In genomic region chr1:184882649-184883303, GRCh38 we compare ENCODE assay signal across 13 cellular contexts.
DNase-seq lines count a peak whose midpoint lies in the region; ATAC-seq and TF ChIP-seq lines count a peak whose summit lies in the region.
"Had no signal": no experiment of that assay in that cellular context is flagged by ENCODE, and none has a peak within 500 bp of the region (broad histone marks: within the 10 kb centered on the region; RNA-seq: fewer than 3 reads in every experiment).

No MANE protein-coding gene starts in this region.

- H4K20me1 ChIP-seq in GM23338 (replicated peaks; ENCODE audit: insufficient read depth) = peaks cover 9% of the 10 kb centered on the region; the same call in 1 of the 2 replicates
- H4K20me1 ChIP-seq in MM.1S (ENCODE audit: insufficient read depth, low read length) = no peaks in the 10 kb centered on the region

- POLR2A ChIA-PET in CD8-positive, alpha-beta T cell (lab: Charles Lee) = no interaction called here

- H3K79me2 ChIP-seq in GM23338 (replicated peaks; ENCODE audit: insufficient read depth) (no peaks in the 10 kb centered on the region), MM.1S (ENCODE audit: low read length) (no peaks in the 10 kb centered on the region)

- H3K4me3 ChIP-seq in CD8-positive, alpha-beta T cell (ENCODE audit: low read depth, low read length) = no peak overlapping the region
- no peak overlapping the region for H3K4me3 ChIP-seq in GM23338
- peak overlapping the region in 1 of 2 donors; percentile 7 for H3K4me3 ChIP-seq in ascending aorta
- no peak overlapping the region for H3K4me3 ChIP-seq in mucosa of descending colon
- H3K4me3 ChIP-seq in MM.1S (ENCODE audit: low read length) = no peak overlapping the region

- no peaks in the 10 kb centered on the region for H3K4me1 ChIP-seq in CD8-positive, alpha-beta T cell (ENCODE audit: insufficient read depth, low read length)
- H3K4me1 ChIP-seq in GM23338 (ENCODE audit: insufficient read depth) (peaks cover 25% of the 10 kb centered on the region), ascending aorta (peaks cover 8 to 75% of the 10 kb centered on the region in 2 donors), mucosa of descending colon (ENCODE audit: low read depth) (no peaks in the 10 kb centered on the region), MM.1S (ENCODE audit: low read length) (no peaks in the 10 kb centered on the region)

- H3K27me3 Mint-ChIP-seq in CD8-positive, alpha-beta T cell (ENCODE audit: low read depth) = no peaks in the 10 kb centered on the region
- H3K27me3 Mint-ChIP-seq in GM23338 (ENCODE audit: insufficient read depth, low read depth, poor library complexity) = peaks cover 31% of the 10 kb centered on the region

- H3K27ac ChIP-seq in CD8-positive, alpha-beta T cell (ENCODE audit: low read depth, low read length) = no peak overlapping the region
- no peak overlapping the region for H3K27ac ChIP-seq in GM23338 (ENCODE audit: low read depth)
- H3K27ac ChIP-seq in ascending aorta = peak overlapping the region; percentile 86 to 93
- H3K27ac ChIP-seq in MM.1S (ENCODE audit: low read length) = no peak overlapping the region

- no peak overlapping the region for H3K9ac ChIP-seq in MM.1S (ENCODE audit: low read length)

- ATAC-seq in CD8-positive, alpha-beta T cell = peak; percentile 23
- ATAC-seq in GM23338 = peak; percentile 50
- ATAC-seq in mucosa of descending colon = peak; percentile 29
- ATAC-seq in GM18519 (IDR thresholded peaks at IDR 0.05; ENCODE audit: low FRiP score, unreplicated experiment) = no peak

- H3K9me2 ChIP-seq in GM23338 (ENCODE audit: insufficient read depth) (no peaks in the 10 kb centered on the region), MM.1S (replicated peaks; ENCODE audit: insufficient read depth, low read length) (no peaks in the 10 kb centered on the region)

- no peak for TF ChIP-seq CTCF in CD8-positive, alpha-beta T cell (IDR thresholded peaks at IDR 0.05)
- no peak for TF ChIP-seq CTCF in GM23338 (conservative IDR thresholded peaks at IDR 0.05; ENCODE audit: low read depth in 2 of 2)
- TF ChIP-seq CTCF in ascending aorta (IDR thresholded peaks at IDR 0.05) = no peak
- TF ChIP-seq CTCF in mucosa of descending colon (IDR thresholded peaks at IDR 0.05) = no peak
- TF ChIP-seq CTCF in MM.1S (IDR thresholded peaks at IDR 0.05; ENCODE audit: low read length) = no peak

- no peaks in the 10 kb centered on the region for H3K36me3 ChIP-seq in CD8-positive, alpha-beta T cell (ENCODE audit: insufficient read depth, low read length)
- H3K36me3 ChIP-seq in GM23338 (ENCODE audit: insufficient read depth) = no peaks in the 10 kb centered on the region
- peaks cover 0 to 14% of the 10 kb centered on the region in 2 donors for H3K36me3 ChIP-seq in ascending aorta
- no peaks in the 10 kb centered on the region for H3K36me3 ChIP-seq in mucosa of descending colon (ENCODE audit: low read depth)
- no peaks in the 10 kb centered on the region for H3K36me3 ChIP-seq in MM.1S (replicated peaks; ENCODE audit: insufficient read depth, low read length)

- no peaks in the 10 kb centered on the region for H3K27me3 ChIP-seq in CD8-positive, alpha-beta T cell (ENCODE audit: insufficient read depth, low read length)
- peaks cover 46% of the 10 kb centered on the region for H3K27me3 ChIP-seq in GM23338 (ENCODE audit: insufficient read depth)
- H3K27me3 ChIP-seq in ascending aorta = no peaks in the 10 kb centered on the region
- H3K27me3 ChIP-seq in MM.1S (replicated peaks; ENCODE audit: insufficient read depth, low read length) = no peaks in the 10 kb centered on the region

- intact Hi-C loops in CD8-positive, alpha-beta T cell (cut with DNase I, micrococcal nuclease) = no loop called here
- intact Hi-C loops in ascending aorta (cut with DNase I) (loop anchor here (2.0 kb wide), 2 partner anchors 54 to 90 kb away; no protein-coding TSS in a partner anchor), mucosa of descending colon (cut with DNase I, micrococcal nuclease) (loop anchor here in 1 of 2 donors (10.0 kb wide), 1 partner anchor 92 kb away; the partner anchor contains the start of gene NIBAN1)

- H3K9me3 Mint-ChIP-seq in CD8-positive, alpha-beta T cell = no peaks in the 10 kb centered on the region
- no peaks in the 10 kb centered on the region for H3K9me3 Mint-ChIP-seq in GM23338

- H3K4me3 Mint-ChIP-seq in CD8-positive, alpha-beta T cell = no peak overlapping the region
- H3K4me3 Mint-ChIP-seq in GM23338 = no peak overlapping the region

- H2AFZ ChIP-seq in GM23338 (no peak overlapping the region), MM.1S (ENCODE audit: low read length) (no peak overlapping the region)

- H3K36me3 Mint-ChIP-seq in CD8-positive, alpha-beta T cell = peaks cover 4% of the 10 kb centered on the region
- H3K36me3 Mint-ChIP-seq in GM23338 (ENCODE audit: low read depth) = peaks cover 15% of the 10 kb centered on the region

- H3F3A ChIP-seq in GM23338 (replicated peaks; ENCODE audit: low read depth) = no peaks in the 10 kb centered on the region
- no peaks in the 10 kb centered on the region for H3F3A ChIP-seq in MM.1S (ENCODE audit: insufficient read depth, low read length)

- CTCF ChIA-PET in CD8-positive, alpha-beta T cell (lab: Charles Lee) = no interaction called here

- H3K4me2 ChIP-seq in GM23338 = no peak overlapping the region
- H3K4me2 ChIP-seq in MM.1S (ENCODE audit: low read depth, low read length) = no peak overlapping the region

- H3K4me1 Mint-ChIP-seq in CD8-positive, alpha-beta T cell (ENCODE audit: low read depth) = peaks cover 3% of the 10 kb centered on the region
- H3K4me1 Mint-ChIP-seq in GM23338 = peaks cover 47% of the 10 kb centered on the region

- DNase-seq in CD8-positive, alpha-beta T cell = no peak
- DNase-seq in GM23338 (ENCODE audit: low spot score) = peak; percentile 25
- DNase-seq in ascending aorta (ENCODE audit: low spot score in 2 of 2) = peak; percentile 45 to 89
- no peak for DNase-seq in mucosa of descending colon
- DNase-seq in MM.1S = no peak
- DNase-seq in DMS53 treated with DMSO at 0.1 percent for 48 hours (lab: John Stamatoyannopoulos, UW; ENCODE audit: unreplicated experiment) = no peak
- DNase-seq in GF-D8 (lab: John Stamatoyannopoulos, UW) = no peak
- DNase-seq: activated gamma-delta T cell treated with Interleukin-2 at 50 U/mL for 16 hours, DMS 273 treated with DMSO at 0.1 percent for 48 hours, foreskin melanocyte, NCI-H2029 treated with DMSO at 0.1 percent for 48 hours, SW 1271 had no signal

- H3K27ac Mint-ChIP-seq in CD8-positive, alpha-beta T cell = no peak overlapping the region
- no peak overlapping the region for H3K27ac Mint-ChIP-seq in GM23338

- no peaks in the 10 kb centered on the region for H3K9me3 ChIP-seq in CD8-positive, alpha-beta T cell (ENCODE audit: low read length)
- no peaks in the 10 kb centered on the region for H3K9me3 ChIP-seq in ascending aorta
- no peaks in the 10 kb centered on the region for H3K9me3 ChIP-seq in mucosa of descending colon
- H3K9me3 ChIP-seq in MM.1S (replicated peaks; ENCODE audit: insufficient read depth, low read length) = no peaks in the 10 kb centered on the region

TF ChIP-seq in GM23338, 12 proteins besides CTCF, POLR2A, EP300 and RAD21:
- TF ChIP-seq POLR2AphosphoS5 (IDR thresholded peaks at IDR 0.05; ENCODE audit: low read depth) (peak; percentile 19; the same call in 1 of the 2 replicates), NANOG (IDR thresholded peaks at IDR 0.05; ENCODE audit: borderline replicate concordance) (no peak)

Comparison
In these comparisons a context has a peak if more than half of its experiments do, and no peak if none do; other contexts are left out.
1. DNase-seq: peak in GM23338 (single experiment) and ascending aorta (2 of 2); none in CD8-positive, alpha-beta T cell (0 of 7), mucosa of descending colon (0 of 3), MM.1S (single experiment), DMS53 treated with DMSO at 0.1 percent for 48 hours (single experiment) and GF-D8 (single experiment).
2. H3K27ac ChIP-seq: peak in ascending aorta (2 of 2); none in CD8-positive, alpha-beta T cell (single experiment), GM23338 (single experiment) and MM.1S (single experiment).